Comparison of ENCODE assay signal across 31 cellular contexts in the genomic region with DNA sequence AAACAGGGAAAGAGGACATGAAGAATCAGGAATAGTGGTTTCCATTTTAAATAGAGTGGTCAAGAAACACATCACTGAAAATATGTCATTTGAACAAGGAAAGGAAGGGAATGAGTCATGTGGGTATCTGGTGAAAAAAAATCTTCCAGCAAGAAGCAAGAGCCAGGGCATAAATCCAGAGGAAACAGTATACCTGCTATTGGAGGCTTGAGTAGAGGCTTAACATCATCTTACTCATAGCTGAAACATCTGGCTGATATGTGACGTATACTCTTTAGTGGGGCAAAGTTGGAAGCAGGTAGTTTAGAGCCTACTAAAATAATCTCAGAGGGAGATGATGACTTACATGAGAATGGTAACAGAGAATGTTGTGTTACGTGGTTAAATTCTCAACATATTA.
DNase-seq lines count a peak whose midpoint lies in the region; ATAC-seq and TF ChIP-seq lines count a peak whose summit lies in the region.
"Had no signal": no experiment of that assay in that cellular context is flagged by ENCODE, and none has a peak within 500 bp of the region (broad histone marks: within the 10 kb centered on the region; RNA-seq: fewer than 3 reads in every experiment).

No MANE protein-coding gene starts in this region.

- H3K79me2 ChIP-seq in PC-3 (ENCODE audit: low read length), result no peaks in the 10 kb centered on the region
- no peaks in the 10 kb centered on the region for H3K79me2 ChIP-seq in smooth muscle cell (ENCODE audit: low read depth)

- H3K36me3 ChIP-seq in PC-3 (ENCODE audit: low read depth, low read length), result no peaks in the 10 kb centered on the region
- H3K36me3 ChIP-seq in smooth muscle cell (ENCODE audit: low read depth), result no peaks in the 10 kb centered on the region
- no peaks in the 10 kb centered on the region for H3K36me3 ChIP-seq in A673 (ENCODE audit: insufficient read depth, low read length, poor library complexity, severe bottlenecking)
- H3K36me3 ChIP-seq: esophagus muscularis mucosa, left ventricle myocardium inferior, SJCRH30, vagina had no signal

- BruUV-seq in PC-3 (replicated peaks; lab: Mats Ljungman, UMichigan) (no TSS peak), A673 (replicated peaks; lab: Mats Ljungman, UMichigan) (no TSS peak)

- TF ChIP-seq CTCF in PC-3 (conservative IDR thresholded peaks at IDR 0.05; ENCODE audit: low read depth, low read length) (no peak), smooth muscle cell (IDR thresholded peaks at IDR 0.05; ENCODE audit: borderline replicate concordance, insufficient read depth, poor library complexity, severe bottlenecking) (no peak), A673 (conservative IDR thresholded peaks at IDR 0.05; ENCODE audit: low read depth, low read length) (no peak)

- H3F3A ChIP-seq in PC-3 (ENCODE audit: low read length, unreplicated experiment), result no peaks in the 10 kb centered on the region
- no peaks in the 10 kb centered on the region for H3F3A ChIP-seq in smooth muscle cell (ENCODE audit: low read depth)

- no peaks in the 10 kb centered on the region for H3K9me3 ChIP-seq in PC-3 (ENCODE audit: low read length)
- H3K9me3 ChIP-seq in smooth muscle cell (replicated peaks; ENCODE audit: low read depth), result no peaks in the 10 kb centered on the region
- H3K9me3 ChIP-seq in A673 (ENCODE audit: low read depth, low read length, poor library complexity, severe bottlenecking), result no peaks in the 10 kb centered on the region
- H3K9me3 ChIP-seq: esophagus muscularis mucosa, SJCRH30, testis, vagina had no signal

- POLR2A ChIA-PET in PC-3 (lab: Charles Lee; ENCODE audit: unreplicated experiment), result no interaction called here
- POLR2A ChIA-PET in A673 (lab: Charles Lee; ENCODE audit: low non-redundant PET), result no interaction called here

- intact Hi-C loops in PC-3 (cut with micrococcal nuclease) (no loop called here), A673 (cut with micrococcal nuclease; ENCODE audit: unreplicated experiment) (no loop called here)

- H3K9me2 ChIP-seq in PC-3 (replicated peaks; ENCODE audit: low read length), result no peaks in the 10 kb centered on the region

- H2AFZ ChIP-seq in PC-3 (ENCODE audit: low read length) (no peak overlapping the region), smooth muscle cell (ENCODE audit: low read depth) (no peak overlapping the region)

- H3K4me3 ChIP-seq in PC-3 (ENCODE audit: low read length), result no peak overlapping the region
- H3K4me3 ChIP-seq in smooth muscle cell, result no peak overlapping the region
- H3K4me3 ChIP-seq in A673 (ENCODE audit: low read depth, low read length, poor library complexity, severe bottlenecking), result no peak overlapping the region
- H3K4me3 ChIP-seq: esophagus muscularis mucosa, left ventricle myocardium inferior, SJCRH30, testis, vagina had no signal

- CTCF ChIA-PET in PC-3 (lab: Charles Lee) (no interaction called here), A673 (lab: Charles Lee) (no interaction called here)

- H3K27me3 ChIP-seq in PC-3 (ENCODE audit: low read length) (no peaks in the 10 kb centered on the region), smooth muscle cell (ENCODE audit: low read depth) (no peaks in the 10 kb centered on the region), A673 (replicated peaks; ENCODE audit: insufficient read depth, low read depth, low read length, poor library complexity) (no peaks in the 10 kb centered on the region)
- H3K27me3 ChIP-seq: esophagus muscularis mucosa, SJCRH30, testis, vagina had no signal

- WGBS in smooth muscle cell (ENCODE audit: low lambda C conversion rate), result 63% methylated on average over 2 of the region's 2 CpGs

- DNase-seq in DMS53 (lab: John Stamatoyannopoulos, UW) (peak; percentile 4), DMS53 treated with DMSO at 0.1 percent for 48 hours (lab: John Stamatoyannopoulos, UW; ENCODE audit: unreplicated experiment) (no peak), PC-3 (peak; percentile 78), dedifferentiated amniotic fluid mesenchymal stem cell (ENCODE audit: extremely low spot score) (peak; percentile 36), smooth muscle cell (lab: John Stamatoyannopoulos, UW; ENCODE audit: unreplicated experiment) (no peak), A673 (ENCODE audit: low spot score) (no peak)
- DNase-seq: activated CD4-positive, alpha-beta T cell treated with anti-CD3 and anti-CD28 coated beads, Interleukin-2, amount 50 U/mL, for 48 hours; activated CD4-positive, CD25-positive, alpha-beta regulatory T cell; activated CD8-positive, alpha-beta memory T cell treated with anti-CD3 and anti-CD28 coated beads, Interleukin-2, amount 50 U/mL, for 4 hours; anterior cingulate cortex; CD4-positive, CD25-positive, alpha-beta regulatory T cell; central memory CD4-positive, alpha-beta T cell; endodermal cell; hippocampal formation; immature natural killer cell; left ventricle myocardium inferior; NCI-H1092; NCI-H187; NCI-H526; stimulated activated naive CD4-positive, alpha-beta T cell treated with Interleukin-2 at 50 U/mL for 16 hours; testis had no signal

- ATAC-seq in PC-3 (peak; percentile 85), HG02885 (IDR thresholded peaks at IDR 0.05; ENCODE audit: poor library complexity, unreplicated experiment) (no peak), GM18502 (IDR thresholded peaks at IDR 0.05; ENCODE audit: poor library complexity, unreplicated experiment) (no peak)
- ATAC-seq: activated naive CD4-positive, alpha-beta T cell treated with anti-CD3 and anti-CD28 coated beads, Interleukin-2, amount 50 U/mL, for 72 hours; activated T-helper 17 cell treated with anti-CD3 and anti-CD28 coated beads, Interleukin-2, amount 50 U/mL, for 72 hours; HCT116; Panc1 had no signal

- H4K20me1 ChIP-seq in PC-3 (ENCODE audit: low read length) (no peaks in the 10 kb centered on the region), smooth muscle cell (ENCODE audit: low read depth) (no peaks in the 10 kb centered on the region)

- H3K4me2 ChIP-seq in PC-3 (ENCODE audit: low read length) (no peak overlapping the region), smooth muscle cell (no peak overlapping the region)

- H3K27ac ChIP-seq in PC-3 (ENCODE audit: low read length), result no peak overlapping the region
- peak overlapping the region; percentile 80 for H3K27ac ChIP-seq in smooth muscle cell (ENCODE audit: low read depth)
- no peak overlapping the region for H3K27ac ChIP-seq in A673 (ENCODE audit: low read depth, low read length, poor library complexity, severe bottlenecking)
- H3K27ac ChIP-seq: 22Rv1, esophagus muscularis mucosa, left ventricle myocardium inferior, SJCRH30, testis, vagina had no signal

- no peak overlapping the region for H3K9ac ChIP-seq in PC-3 (ENCODE audit: low read length)
- H3K9ac ChIP-seq in smooth muscle cell (ENCODE audit: low read depth), result no peak overlapping the region

- peaks cover 7% of the 10 kb centered on the region; the same call in 1 of the 2 replicates for H3K4me1 ChIP-seq in PC-3 (ENCODE audit: insufficient read depth, low read length)
- H3K4me1 ChIP-seq in smooth muscle cell (ENCODE audit: low read depth), result no peaks in the 10 kb centered on the region
- no peaks in the 10 kb centered on the region for H3K4me1 ChIP-seq in A673 (ENCODE audit: insufficient read depth, low read length, poor library complexity, severe bottlenecking)
- H3K4me1 ChIP-seq: esophagus muscularis mucosa, left ventricle myocardium inferior, SJCRH30, testis, vagina had no signal

Comparison
In these comparisons a context has a peak if more than half of its experiments do, and no peak if none do; other contexts are left out.
1. DNase-seq: peak in DMS53 (single experiment), PC-3 (single experiment) and dedifferentiated amniotic fluid mesenchymal stem cell (single experiment); none in DMS53 treated with DMSO at 0.1 percent for 48 hours (single experiment), smooth muscle cell (single experiment) and A673 (single experiment).